1 cellular context compared by ENCODE assay signal in the genomic region with DNA sequence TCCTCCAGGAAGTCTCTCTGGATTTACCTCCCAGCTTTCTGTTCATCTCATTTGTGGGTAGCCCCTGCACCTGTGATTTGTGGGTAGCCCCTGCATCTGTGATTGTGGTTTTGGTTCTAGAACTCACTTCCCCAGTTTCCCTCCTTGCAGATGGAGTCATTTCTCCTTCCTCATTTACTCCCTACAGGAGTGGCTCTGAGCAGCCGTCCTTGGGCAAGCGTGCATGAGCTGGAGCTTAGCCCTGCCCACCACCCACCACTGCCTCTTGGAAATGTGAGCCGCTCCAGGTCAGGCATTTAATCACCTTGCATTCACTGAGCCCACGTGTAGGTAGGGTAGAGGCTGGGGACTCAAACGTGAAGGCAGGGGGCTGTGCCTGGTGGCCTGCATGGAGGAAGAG.
TF ChIP-seq lines count a peak whose summit lies in the region.

No MANE protein-coding gene starts in this region.

TF ChIP-seq in GM23338, 12 proteins besides CTCF, POLR2A, EP300 and RAD21:
- no peak for TF ChIP-seq STAT1 (IDR thresholded peaks at IDR 0.05; ENCODE audit: unreplicated experiment)
- TF ChIP-seq, protein P1, sequence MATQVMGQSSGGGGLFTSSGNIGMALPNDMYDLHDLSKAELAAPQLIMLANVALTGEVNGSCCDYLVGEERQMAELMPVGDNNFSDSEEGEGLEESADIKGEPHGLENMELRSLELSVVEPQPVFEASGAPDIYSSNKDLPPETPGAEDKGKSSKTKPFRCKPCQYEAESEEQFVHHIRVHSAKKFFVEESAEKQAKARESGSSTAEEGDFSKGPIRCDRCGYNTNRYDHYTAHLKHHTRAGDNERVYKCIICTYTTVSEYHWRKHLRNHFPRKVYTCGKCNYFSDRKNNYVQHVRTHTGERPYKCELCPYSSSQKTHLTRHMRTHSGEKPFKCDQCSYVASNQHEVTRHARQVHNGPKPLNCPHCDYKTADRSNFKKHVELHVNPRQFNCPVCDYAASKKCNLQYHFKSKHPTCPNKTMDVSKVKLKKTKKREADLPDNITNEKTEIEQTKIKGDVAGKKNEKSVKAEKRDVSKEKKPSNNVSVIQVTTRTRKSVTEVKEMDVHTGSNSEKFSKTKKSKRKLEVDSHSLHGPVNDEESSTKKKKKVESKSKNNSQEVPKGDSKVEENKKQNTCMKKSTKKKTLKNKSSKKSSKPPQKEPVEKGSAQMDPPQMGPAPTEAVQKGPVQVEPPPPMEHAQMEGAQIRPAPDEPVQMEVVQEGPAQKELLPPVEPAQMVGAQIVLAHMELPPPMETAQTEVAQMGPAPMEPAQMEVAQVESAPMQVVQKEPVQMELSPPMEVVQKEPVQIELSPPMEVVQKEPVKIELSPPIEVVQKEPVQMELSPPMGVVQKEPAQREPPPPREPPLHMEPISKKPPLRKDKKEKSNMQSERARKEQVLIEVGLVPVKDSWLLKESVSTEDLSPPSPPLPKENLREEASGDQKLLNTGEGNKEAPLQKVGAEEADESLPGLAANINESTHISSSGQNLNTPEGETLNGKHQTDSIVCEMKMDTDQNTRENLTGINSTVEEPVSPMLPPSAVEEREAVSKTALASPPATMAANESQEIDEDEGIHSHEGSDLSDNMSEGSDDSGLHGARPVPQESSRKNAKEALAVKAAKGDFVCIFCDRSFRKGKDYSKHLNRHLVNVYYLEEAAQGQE (IDR thresholded peaks at IDR 0.05; ENCODE audit: unreplicated experiment), result no peak
- no peak for TF ChIP-seq POLR2AphosphoS5 (IDR thresholded peaks at IDR 0.05; ENCODE audit: low read depth)
- no peak for TF ChIP-seq EZH2 (IDR thresholded peaks at IDR 0.05; ENCODE audit: low read depth, unreplicated experiment)
- TF ChIP-seq ZNF114 (CRISPR knock-in tag; IDR thresholded peaks at IDR 0.05), result no peak
- no peak for TF ChIP-seq NANOG (IDR thresholded peaks at IDR 0.05; ENCODE audit: borderline replicate concordance)
- TF ChIP-seq, protein P2, sequence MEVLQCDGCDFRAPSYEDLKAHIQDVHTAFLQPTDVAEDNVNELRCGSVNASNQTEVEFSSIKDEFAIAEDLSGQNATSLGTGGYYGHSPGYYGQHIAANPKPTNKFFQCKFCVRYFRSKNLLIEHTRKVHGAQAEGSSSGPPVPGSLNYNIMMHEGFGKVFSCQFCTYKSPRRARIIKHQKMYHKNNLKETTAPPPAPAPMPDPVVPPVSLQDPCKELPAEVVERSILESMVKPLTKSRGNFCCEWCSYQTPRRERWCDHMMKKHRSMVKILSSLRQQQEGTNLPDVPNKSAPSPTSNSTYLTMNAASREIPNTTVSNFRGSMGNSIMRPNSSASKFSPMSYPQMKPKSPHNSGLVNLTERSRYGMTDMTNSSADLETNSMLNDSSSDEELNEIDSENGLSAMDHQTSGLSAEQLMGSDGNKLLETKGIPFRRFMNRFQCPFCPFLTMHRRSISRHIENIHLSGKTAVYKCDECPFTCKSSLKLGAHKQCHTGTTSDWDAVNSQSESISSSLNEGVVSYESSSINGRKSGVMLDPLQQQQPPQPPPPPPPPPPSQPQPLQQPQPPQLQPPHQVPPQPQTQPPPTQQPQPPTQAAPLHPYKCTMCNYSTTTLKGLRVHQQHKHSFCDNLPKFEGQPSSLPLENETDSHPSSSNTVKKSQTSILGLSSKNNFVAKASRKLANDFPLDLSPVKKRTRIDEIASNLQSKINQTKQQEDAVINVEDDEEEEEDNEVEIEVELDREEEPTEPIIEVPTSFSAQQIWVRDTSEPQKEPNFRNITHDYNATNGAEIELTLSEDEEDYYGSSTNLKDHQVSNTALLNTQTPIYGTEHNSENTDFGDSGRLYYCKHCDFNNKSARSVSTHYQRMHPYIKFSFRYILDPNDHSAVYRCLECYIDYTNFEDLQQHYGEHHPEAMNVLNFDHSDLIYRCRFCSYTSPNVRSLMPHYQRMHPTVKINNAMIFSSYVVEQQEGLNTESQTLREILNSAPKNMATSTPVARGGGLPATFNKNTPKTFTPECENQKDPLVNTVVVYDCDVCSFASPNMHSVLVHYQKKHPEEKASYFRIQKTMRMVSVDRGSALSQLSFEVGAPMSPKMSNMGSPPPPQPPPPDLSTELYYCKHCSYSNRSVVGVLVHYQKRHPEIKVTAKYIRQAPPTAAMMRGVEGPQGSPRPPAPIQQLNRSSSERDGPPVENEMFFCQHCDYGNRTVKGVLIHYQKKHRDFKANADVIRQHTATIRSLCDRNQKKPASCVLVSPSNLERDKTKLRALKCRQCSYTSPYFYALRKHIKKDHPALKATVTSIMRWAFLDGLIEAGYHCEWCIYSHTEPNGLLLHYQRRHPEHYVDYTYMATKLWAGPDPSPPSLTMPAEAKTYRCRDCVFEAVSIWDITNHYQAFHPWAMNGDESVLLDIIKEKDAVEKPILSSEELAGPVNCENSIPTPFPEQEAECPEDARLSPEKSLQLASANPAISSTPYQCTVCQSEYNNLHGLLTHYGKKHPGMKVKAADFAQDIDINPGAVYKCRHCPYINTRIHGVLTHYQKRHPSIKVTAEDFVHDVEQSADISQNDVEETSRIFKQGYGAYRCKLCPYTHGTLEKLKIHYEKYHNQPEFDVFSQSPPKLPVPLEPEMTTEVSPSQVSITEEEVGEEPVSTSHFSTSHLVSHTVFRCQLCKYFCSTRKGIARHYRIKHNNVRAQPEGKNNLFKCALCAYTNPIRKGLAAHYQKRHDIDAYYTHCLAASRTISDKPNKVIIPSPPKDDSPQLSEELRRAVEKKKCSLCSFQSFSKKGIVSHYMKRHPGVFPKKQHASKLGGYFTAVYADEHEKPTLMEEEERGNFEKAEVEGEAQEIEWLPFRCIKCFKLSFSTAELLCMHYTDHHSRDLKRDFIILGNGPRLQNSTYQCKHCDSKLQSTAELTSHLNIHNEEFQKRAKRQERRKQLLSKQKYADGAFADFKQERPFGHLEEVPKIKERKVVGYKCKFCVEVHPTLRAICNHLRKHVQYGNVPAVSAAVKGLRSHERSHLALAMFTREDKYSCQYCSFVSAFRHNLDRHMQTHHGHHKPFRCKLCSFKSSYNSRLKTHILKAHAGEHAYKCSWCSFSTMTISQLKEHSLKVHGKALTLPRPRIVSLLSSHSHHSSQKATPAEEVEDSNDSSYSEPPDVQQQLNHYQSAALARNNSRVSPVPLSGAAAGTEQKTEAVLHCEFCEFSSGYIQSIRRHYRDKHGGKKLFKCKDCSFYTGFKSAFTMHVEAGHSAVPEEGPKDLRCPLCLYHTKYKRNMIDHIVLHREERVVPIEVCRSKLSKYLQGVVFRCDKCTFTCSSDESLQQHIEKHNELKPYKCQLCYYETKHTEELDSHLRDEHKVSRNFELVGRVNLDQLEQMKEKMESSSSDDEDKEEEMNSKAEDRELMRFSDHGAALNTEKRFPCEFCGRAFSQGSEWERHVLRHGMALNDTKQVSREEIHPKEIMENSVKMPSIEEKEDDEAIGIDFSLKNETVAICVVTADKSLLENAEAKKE (CRISPR knock-in tag; IDR thresholded peaks at IDR 0.05), result no peak
- TF ChIP-seq CREB1 (CRISPR knock-in tag; IDR thresholded peaks at IDR 0.05; ENCODE audit: low read depth), result no peak
- TF ChIP-seq, protein P3, sequence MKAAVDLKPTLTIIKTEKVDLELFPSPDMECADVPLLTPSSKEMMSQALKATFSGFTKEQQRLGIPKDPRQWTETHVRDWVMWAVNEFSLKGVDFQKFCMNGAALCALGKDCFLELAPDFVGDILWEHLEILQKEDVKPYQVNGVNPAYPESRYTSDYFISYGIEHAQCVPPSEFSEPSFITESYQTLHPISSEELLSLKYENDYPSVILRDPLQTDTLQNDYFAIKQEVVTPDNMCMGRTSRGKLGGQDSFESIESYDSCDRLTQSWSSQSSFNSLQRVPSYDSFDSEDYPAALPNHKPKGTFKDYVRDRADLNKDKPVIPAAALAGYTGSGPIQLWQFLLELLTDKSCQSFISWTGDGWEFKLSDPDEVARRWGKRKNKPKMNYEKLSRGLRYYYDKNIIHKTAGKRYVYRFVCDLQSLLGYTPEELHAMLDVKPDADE (IDR thresholded peaks at IDR 0.05), result no peak
- no peak for TF ChIP-seq JUNB (IDR thresholded peaks at IDR 0.05; ENCODE audit: unreplicated experiment)
- TF ChIP-seq ZNF331 (CRISPR knock-in tag; IDR thresholded peaks at IDR 0.05; ENCODE audit: low read depth), result no peak
- TF ChIP-seq EZH2phosphoT487 (IDR thresholded peaks at IDR 0.05; ENCODE audit: unreplicated experiment), result no peak
TF ChIP-seq in GM23338: peak in this region for 0.
